ENCODE assay signal across 2 cellular contexts in the genomic region with DNA sequence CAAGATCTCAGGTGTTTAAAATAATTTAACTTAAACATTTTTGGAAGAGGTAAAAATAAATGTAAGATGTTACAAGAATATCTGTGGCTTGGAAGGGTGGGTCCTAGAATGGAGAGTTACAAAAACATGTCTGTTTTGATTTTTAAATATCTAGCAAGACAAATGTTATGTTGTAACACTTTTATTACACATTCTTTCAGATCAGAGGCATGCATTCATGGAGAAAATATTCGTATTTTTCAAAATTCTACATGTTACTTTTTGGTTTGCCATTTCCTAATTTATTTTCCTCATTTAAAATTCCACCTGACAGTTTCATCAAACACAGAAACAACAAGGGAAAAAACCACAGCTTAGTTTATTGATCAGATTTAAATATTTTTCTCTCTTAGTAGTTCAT.
TF ChIP-seq lines count a peak whose summit lies in the region.

No MANE protein-coding gene starts in this region.

TF ChIP-seq in liver, 16 proteins besides CTCF, POLR2A, EP300 and RAD21:
- TF ChIP-seq HNF4G (IDR thresholded peaks at IDR 0.05) (no peak), GABPA (IDR thresholded peaks at IDR 0.05 in 1 of 2, conservative IDR thresholded peaks at IDR 0.05 in 1 of 2) (no peak), NR2F2 (IDR thresholded peaks at IDR 0.05) (no peak), SP1 (IDR thresholded peaks at IDR 0.05) (no peak), EGR1 (IDR thresholded peaks at IDR 0.05; ENCODE audit: low read depth in 2 of 2) (no peak), FOXA1 (IDR thresholded peaks at IDR 0.05) (no peak)
- TF ChIP-seq, protein P1, sequence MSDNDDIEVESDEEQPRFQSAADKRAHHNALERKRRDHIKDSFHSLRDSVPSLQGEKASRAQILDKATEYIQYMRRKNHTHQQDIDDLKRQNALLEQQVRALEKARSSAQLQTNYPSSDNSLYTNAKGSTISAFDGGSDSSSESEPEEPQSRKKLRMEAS (IDR thresholded peaks at IDR 0.05): no peak
- TF ChIP-seq, protein P2, sequence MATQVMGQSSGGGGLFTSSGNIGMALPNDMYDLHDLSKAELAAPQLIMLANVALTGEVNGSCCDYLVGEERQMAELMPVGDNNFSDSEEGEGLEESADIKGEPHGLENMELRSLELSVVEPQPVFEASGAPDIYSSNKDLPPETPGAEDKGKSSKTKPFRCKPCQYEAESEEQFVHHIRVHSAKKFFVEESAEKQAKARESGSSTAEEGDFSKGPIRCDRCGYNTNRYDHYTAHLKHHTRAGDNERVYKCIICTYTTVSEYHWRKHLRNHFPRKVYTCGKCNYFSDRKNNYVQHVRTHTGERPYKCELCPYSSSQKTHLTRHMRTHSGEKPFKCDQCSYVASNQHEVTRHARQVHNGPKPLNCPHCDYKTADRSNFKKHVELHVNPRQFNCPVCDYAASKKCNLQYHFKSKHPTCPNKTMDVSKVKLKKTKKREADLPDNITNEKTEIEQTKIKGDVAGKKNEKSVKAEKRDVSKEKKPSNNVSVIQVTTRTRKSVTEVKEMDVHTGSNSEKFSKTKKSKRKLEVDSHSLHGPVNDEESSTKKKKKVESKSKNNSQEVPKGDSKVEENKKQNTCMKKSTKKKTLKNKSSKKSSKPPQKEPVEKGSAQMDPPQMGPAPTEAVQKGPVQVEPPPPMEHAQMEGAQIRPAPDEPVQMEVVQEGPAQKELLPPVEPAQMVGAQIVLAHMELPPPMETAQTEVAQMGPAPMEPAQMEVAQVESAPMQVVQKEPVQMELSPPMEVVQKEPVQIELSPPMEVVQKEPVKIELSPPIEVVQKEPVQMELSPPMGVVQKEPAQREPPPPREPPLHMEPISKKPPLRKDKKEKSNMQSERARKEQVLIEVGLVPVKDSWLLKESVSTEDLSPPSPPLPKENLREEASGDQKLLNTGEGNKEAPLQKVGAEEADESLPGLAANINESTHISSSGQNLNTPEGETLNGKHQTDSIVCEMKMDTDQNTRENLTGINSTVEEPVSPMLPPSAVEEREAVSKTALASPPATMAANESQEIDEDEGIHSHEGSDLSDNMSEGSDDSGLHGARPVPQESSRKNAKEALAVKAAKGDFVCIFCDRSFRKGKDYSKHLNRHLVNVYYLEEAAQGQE (IDR thresholded peaks at IDR 0.05): no peak
- TF ChIP-seq, protein P3, sequence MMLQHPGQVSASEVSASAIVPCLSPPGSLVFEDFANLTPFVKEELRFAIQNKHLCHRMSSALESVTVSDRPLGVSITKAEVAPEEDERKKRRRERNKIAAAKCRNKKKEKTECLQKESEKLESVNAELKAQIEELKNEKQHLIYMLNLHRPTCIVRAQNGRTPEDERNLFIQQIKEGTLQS (IDR thresholded peaks at IDR 0.05): no peak
- TF ChIP-seq, protein P4, sequence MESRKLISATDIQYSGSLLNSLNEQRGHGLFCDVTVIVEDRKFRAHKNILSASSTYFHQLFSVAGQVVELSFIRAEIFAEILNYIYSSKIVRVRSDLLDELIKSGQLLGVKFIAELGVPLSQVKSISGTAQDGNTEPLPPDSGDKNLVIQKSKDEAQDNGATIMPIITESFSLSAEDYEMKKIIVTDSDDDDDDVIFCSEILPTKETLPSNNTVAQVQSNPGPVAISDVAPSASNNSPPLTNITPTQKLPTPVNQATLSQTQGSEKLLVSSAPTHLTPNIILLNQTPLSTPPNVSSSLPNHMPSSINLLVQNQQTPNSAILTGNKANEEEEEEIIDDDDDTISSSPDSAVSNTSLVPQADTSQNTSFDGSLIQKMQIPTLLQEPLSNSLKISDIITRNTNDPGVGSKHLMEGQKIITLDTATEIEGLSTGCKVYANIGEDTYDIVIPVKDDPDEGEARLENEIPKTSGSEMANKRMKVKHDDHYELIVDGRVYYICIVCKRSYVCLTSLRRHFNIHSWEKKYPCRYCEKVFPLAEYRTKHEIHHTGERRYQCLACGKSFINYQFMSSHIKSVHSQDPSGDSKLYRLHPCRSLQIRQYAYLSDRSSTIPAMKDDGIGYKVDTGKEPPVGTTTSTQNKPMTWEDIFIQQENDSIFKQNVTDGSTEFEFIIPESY (IDR thresholded peaks at IDR 0.05): no peak

TF ChIP-seq in HepG2, 621 proteins besides CTCF, POLR2A, EP300 and RAD21:
- TF ChIP-seq ZSCAN21 (CRISPR knock-in tag; IDR thresholded peaks at IDR 0.05; ENCODE audit: borderline replicate concordance) (no peak), HNRNPH1 (optimal IDR thresholded peaks at IDR 0.05; ENCODE audit: low read depth, low read length) (no peak), ZNF891 (CRISPR knock-in tag; IDR thresholded peaks at IDR 0.05) (no peak), TCF7L2 (IDR thresholded peaks at IDR 0.05; ENCODE audit: low read depth, low read length) (no peak), ZNF768 (CRISPR knock-in tag; IDR thresholded peaks at IDR 0.05) (no peak), ZNF674 (CRISPR knock-in tag; IDR thresholded peaks at IDR 0.05; ENCODE audit: low read depth) (no peak), KDM3A (CRISPR knock-in tag; IDR thresholded peaks at IDR 0.05; ENCODE audit: low read depth) (no peak)
- TF ChIP-seq, protein P5, sequence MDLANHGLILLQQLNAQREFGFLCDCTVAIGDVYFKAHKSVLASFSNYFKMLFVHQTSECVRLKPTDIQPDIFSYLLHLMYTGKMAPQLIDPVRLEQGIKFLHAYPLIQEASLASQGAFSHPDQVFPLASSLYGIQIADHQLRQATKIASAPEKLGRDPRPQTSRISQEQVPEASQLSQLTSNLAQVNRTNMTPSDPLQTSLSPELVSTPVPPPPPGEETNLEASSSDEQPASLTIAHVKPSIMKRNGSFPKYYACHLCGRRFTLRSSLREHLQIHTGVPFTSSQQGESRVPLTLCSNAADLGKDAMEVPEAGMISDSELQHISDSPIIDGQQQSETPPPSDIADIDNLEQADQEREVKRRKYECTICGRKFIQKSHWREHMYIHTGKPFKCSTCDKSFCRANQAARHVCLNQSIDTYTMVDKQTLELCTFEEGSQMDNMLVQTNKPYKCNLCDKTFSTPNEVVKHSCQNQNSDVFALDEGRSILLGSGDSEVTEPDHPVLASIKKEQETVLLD (CRISPR knock-in tag; IDR thresholded peaks at IDR 0.05; ENCODE audit: low read depth): no peak
- TF ChIP-seq, protein P6, sequence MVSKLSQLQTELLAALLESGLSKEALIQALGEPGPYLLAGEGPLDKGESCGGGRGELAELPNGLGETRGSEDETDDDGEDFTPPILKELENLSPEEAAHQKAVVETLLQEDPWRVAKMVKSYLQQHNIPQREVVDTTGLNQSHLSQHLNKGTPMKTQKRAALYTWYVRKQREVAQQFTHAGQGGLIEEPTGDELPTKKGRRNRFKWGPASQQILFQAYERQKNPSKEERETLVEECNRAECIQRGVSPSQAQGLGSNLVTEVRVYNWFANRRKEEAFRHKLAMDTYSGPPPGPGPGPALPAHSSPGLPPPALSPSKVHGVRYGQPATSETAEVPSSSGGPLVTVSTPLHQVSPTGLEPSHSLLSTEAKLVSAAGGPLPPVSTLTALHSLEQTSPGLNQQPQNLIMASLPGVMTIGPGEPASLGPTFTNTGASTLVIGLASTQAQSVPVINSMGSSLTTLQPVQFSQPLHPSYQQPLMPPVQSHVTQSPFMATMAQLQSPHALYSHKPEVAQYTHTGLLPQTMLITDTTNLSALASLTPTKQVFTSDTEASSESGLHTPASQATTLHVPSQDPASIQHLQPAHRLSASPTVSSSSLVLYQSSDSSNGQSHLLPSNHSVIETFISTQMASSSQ (IDR thresholded peaks at IDR 0.05; ENCODE audit: low read depth): no peak
- TF ChIP-seq, protein P6 (CRISPR knock-in tag; IDR thresholded peaks at IDR 0.05; ENCODE audit: borderline replicate concordance): no peak
TF ChIP-seq in HepG2: peak in this region for 0.
